Comparison of ENCODE assay signal across 8 cellular contexts in the genomic region with DNA sequence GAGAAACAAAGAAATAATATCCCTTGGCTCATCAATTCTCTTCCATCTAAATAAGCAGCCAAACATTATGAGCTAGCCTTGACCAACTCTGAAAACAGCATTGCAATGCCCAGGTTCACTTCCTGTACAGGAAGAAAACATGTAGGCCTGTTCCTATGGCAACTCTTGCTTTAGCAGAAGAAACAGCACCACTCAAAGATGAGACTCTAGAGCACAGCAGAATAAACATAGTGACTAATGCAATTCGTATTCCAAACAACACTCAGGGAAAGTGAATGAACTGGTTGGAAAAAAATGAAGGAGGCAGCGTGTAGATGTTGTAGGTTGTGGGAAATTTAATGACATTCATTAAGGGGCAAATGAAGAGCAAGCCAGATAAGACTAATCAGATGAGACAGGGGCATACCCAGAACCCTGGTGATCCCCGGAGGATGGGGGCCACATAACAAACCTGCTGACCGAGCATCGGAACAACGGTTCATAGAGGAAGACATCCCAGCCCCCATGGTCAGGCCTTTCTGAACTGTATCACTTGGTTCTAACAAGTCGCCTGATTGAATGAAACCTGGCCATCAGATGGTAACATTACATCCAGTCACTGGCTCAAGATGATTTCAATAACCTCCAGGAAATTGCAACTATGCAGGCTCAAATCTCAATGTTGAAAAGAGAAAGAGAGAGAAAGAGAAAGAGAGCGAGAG. TPM values are rescaled to one million over a fixed set of nuclear protein-coding genes. Genes with fewer than 3 reads are reported as not detected.
A peak's percentile ranks its signal among the peaks of the same experiment; 100 is the strongest.
DNase-seq lines count a peak whose midpoint lies in the region; ATAC-seq and TF ChIP-seq lines count a peak whose summit lies in the region.

No MANE protein-coding gene starts in this region.

- peak; percentile 57 for ATAC-seq in GM19395 (IDR thresholded peaks at IDR 0.05; ENCODE audit: unreplicated experiment)
- peak; percentile 50 for ATAC-seq in HG03457 (IDR thresholded peaks at IDR 0.05; ENCODE audit: unreplicated experiment)

- H3K27me3 ChIP-seq in esophagus muscularis mucosa (no peaks in the 10 kb centered on the region), osteoblast (ENCODE audit: insufficient read depth, low read length) (no peaks in the 10 kb centered on the region)

- H3K36me3 ChIP-seq in esophagus muscularis mucosa (peaks cover 0 to 13% (median 0%) of the 10 kb centered on the region in 4 donors), osteoblast (ENCODE audit: insufficient read depth, low read length) (no peaks in the 10 kb centered on the region)

- H3K4me3 ChIP-seq in esophagus muscularis mucosa (no peak overlapping the region), osteoblast (ENCODE audit: insufficient read depth, low read length) (no peak overlapping the region)

- H3K4me1 ChIP-seq in esophagus muscularis mucosa (peaks cover 65 to 88% (median 79%) of the 10 kb centered on the region in 4 donors), osteoblast (ENCODE audit: insufficient read depth, low read length) (peaks cover 27% of the 10 kb centered on the region)

- H4K20me1 ChIP-seq in osteoblast (ENCODE audit: insufficient read depth, low read length), result no peaks in the 10 kb centered on the region

- intact Hi-C loops in esophagus muscularis mucosa (cut with DNase I), result loop anchor here (5.0 kb wide), 1 partner anchor 45 kb away; no protein-coding TSS in a partner anchor

- peak overlapping the region; percentile 45 for H2AFZ ChIP-seq in osteoblast (ENCODE audit: low read length)

- H3K4me2 ChIP-seq in osteoblast (ENCODE audit: insufficient read depth, low read length), result peak overlapping the region; percentile 52

- DNase-seq in DMS53 treated with DMSO at 0.1 percent for 48 hours (lab: John Stamatoyannopoulos, UW; ENCODE audit: unreplicated experiment) (peak; percentile 100), SW 1271 (lab: John Stamatoyannopoulos, UW) (peak; percentile 56 to 89), esophagus muscularis mucosa (ENCODE audit: extremely low spot score) (no peak), osteoblast (ENCODE audit: insufficient read length, low spot score, missing footprints) (peak; percentile 43), ecto neural progenitor cell (ENCODE audit: low spot score) (no peak), NCI-H1092 treated with DMSO at 0.1 percent for 48 hours (lab: John Stamatoyannopoulos, UW) (no peak)

- no peaks in the 10 kb centered on the region for H3K79me2 ChIP-seq in osteoblast (ENCODE audit: insufficient read depth, low read length)

- no peak for TF ChIP-seq POLR2A in esophagus muscularis mucosa (IDR thresholded peaks at IDR 0.05; ENCODE audit: low read depth)

- H3K9me3 ChIP-seq in esophagus muscularis mucosa (no peaks in the 10 kb centered on the region), osteoblast (ENCODE audit: low read depth, low read length) (no peaks in the 10 kb centered on the region)

- TF ChIP-seq EP300 in esophagus muscularis mucosa (IDR thresholded peaks at IDR 0.05), result no peak

- WGBS in esophagus muscularis mucosa, result 48% methylated on average over 8 of the region's 8 CpGs

- TF ChIP-seq CTCF in esophagus muscularis mucosa (IDR thresholded peaks at IDR 0.05), result no peak
- TF ChIP-seq CTCF in osteoblast (IDR thresholded peaks at IDR 0.05; ENCODE audit: extremely low read depth, low read depth, low read length), result no peak

- H3K27ac ChIP-seq in esophagus muscularis mucosa (replicated peaks in 1 of 4) (peak overlapping the region; percentile 80 to 82 (median 82)), osteoblast (ENCODE audit: low read depth, low read length) (peak overlapping the region; percentile 48)

RNA-seq across cellular contexts. Expression of a gene that starts 9.0 kb away (rescaled TPM):
- total RNA-seq in esophagus muscularis mucosa (100 to 1,000 TPM in 2 of 4 donors, 10 to 100 TPM in 2; 43.6 to 123 (median 84.5) TPM), osteoblast (1.5 and 7.2 TPM in 2 replicates)

RNA-seq across cellular contexts. Expression of a gene that starts 14.1 kb away (rescaled TPM):
- total RNA-seq in esophagus muscularis mucosa (1 to 10 TPM in 1 of 4 donors, under 1 TPM in 2, not detected in 1; 0.33 to 1.0 (median 0.58) TPM), osteoblast (not detected in 2 replicates)

RNA-seq across cellular contexts. Expression of a gene that starts 20.4 kb away (rescaled TPM):
- total RNA-seq in esophagus muscularis mucosa (not detected), osteoblast (not detected in 2 replicates)

Comparison
In these comparisons a context has a peak if more than half of its experiments do, and no peak if none do; other contexts are left out.
1. DNase-seq: peak in DMS53 treated with DMSO at 0.1 percent for 48 hours (single experiment), SW 1271 (2 of 2) and osteoblast (single experiment); none in esophagus muscularis mucosa (single experiment), ecto neural progenitor cell (single experiment) and NCI-H1092 treated with DMSO at 0.1 percent for 48 hours (single experiment).